In genomic region chr17:76437467-76438402, GRCh38 we compare ENCODE assay signal across 20 cellular contexts. TPM values are rescaled to one million over a fixed set of nuclear protein-coding genes. Genes with fewer than 3 reads are reported as not detected.
DNase-seq lines count a peak whose midpoint lies in the region; ATAC-seq, FAIRE-seq and TF ChIP-seq lines count a peak whose summit lies in the region.
"Had no signal": no experiment of that assay in that cellular context is flagged by ENCODE, and none has a peak within 500 bp of the region (broad histone marks: within the 10 kb centered on the region; RNA-seq: fewer than 3 reads in every experiment).

No MANE protein-coding gene starts in this region.

- TF ChIP-seq CTCF in HEK293 (tag by site-specific recombination; IDR thresholded peaks at IDR 0.05) (no peak), Panc1 (IDR thresholded peaks at IDR 0.05) (no peak), pancreas (IDR thresholded peaks at IDR 0.05) (no peak)

- intact Hi-C loops in Panc1 (cut with micrococcal nuclease; ENCODE audit: unreplicated experiment) (no loop called here), pancreas (cut with DNase I) (no loop called here)

- H3K27me3 ChIP-seq in Panc1 (ENCODE audit: control insufficient read depth, insufficient read depth, low read length) (no peaks in the 10 kb centered on the region), pancreas (no peaks in the 10 kb centered on the region)
- H3K27me3 ChIP-seq: BLaER1 treated with 17β-estradiol and CSF1 and Interleukin-3, amounts not matched to agents 10 nM and 100 nM had no signal

- POLR2A ChIA-PET in HEK293 (lab: Yijun Ruan, JAX) (no interaction called here), Panc1 (lab: Charles Lee) (no interaction called here)

- in situ Hi-C loops in Panc1 (cut with HindIII; ENCODE audit: low pct_unique_long_range_greater_than_20kb, low sequenced_read_pairs), result no loop called here

- no peak for FAIRE-seq in pancreas (lab: Jason Lieb, UNC)
- FAIRE-seq: GM12878, GM19239 had no signal

- H3K9me3 ChIP-seq in HEK293 (ENCODE audit: control insufficient read depth, insufficient read depth, low read depth, low read length), result no peaks in the 10 kb centered on the region
- H3K9me3 ChIP-seq in Panc1 (ENCODE audit: control insufficient read depth, insufficient read depth, low read depth, low read length), result no peaks in the 10 kb centered on the region
- no peaks in the 10 kb centered on the region for H3K9me3 ChIP-seq in pancreas
- H3K9me3 ChIP-seq: BLaER1 treated with 17β-estradiol and CSF1 and Interleukin-3, amounts not matched to agents 10 nM and 100 nM had no signal

- ATAC-seq in Panc1 (0 out of 2 replicates have a peak, but pooled peaks have one; percentile 24), pancreas (peak in 3 of 4 donors; percentile 57 to 67 (median 65))
- ATAC-seq: GM12878 had no signal

- TSS peak; percentile 16 for BruUV-seq in Panc1 (replicated peaks; lab: Mats Ljungman, UMichigan)

- CTCF ChIA-PET in HEK293 (lab: Yijun Ruan, JAX), result interaction anchor here (0.6 to 1.5 kb wide), 5 partner anchors 7 to 86 kb away, joined by 3 to 6 read pairs (median 3); no protein-coding TSS in a partner anchor
- CTCF ChIA-PET in Panc1 (lab: Charles Lee), result interaction anchor here (0.6 kb wide), 1 partner anchor 29 kb away, joined by 3 read pairs; no protein-coding TSS in a partner anchor

- H3K27ac ChIP-seq in HEK293 (ENCODE audit: extremely low read depth, low read depth, low read length), result no peak overlapping the region
- no peak overlapping the region for H3K27ac ChIP-seq in Panc1 (ENCODE audit: low read length)
- H3K27ac ChIP-seq in pancreas, result no peak overlapping the region

- DNase-seq in NCI-H2227 (lab: John Stamatoyannopoulos, UW; ENCODE audit: unreplicated experiment) (peak; percentile 14), NCI-H2227 treated with DMSO at 0.1 percent for 48 hours (lab: John Stamatoyannopoulos, UW) (no peak), Panc1 (ENCODE audit: low read depth, low spot score) (no peak), pancreas (no peak), nucleus accumbens (lab: John Stamatoyannopoulos, UW) (no peak), SIG-M5 treated with dmso at 0.1 percent for 504 hours (lab: John Stamatoyannopoulos, UW; ENCODE audit: unreplicated experiment) (no peak), DMS79 treated with DMSO at 0.1 percent for 48 hours (lab: John Stamatoyannopoulos, UW) (no peak)
- DNase-seq: HFFc6, Karpas-422, NCI-H1105 treated with DMSO at 0.1 percent for 48 hours, NCI-H2029, NCI-H345, NCI-H748 treated with DMSO at 0.1 percent for 48 hours, SHP77 treated with DMSO at 0.1 percent for 48 hours had no signal

- H3K4me3 ChIP-seq in HEK293 (ENCODE audit: low read depth, low read length), result no peak overlapping the region
- no peak overlapping the region for H3K4me3 ChIP-seq in Panc1 (ENCODE audit: low read depth in 2 of 2, low read length in 2 of 2)
- H3K4me3 ChIP-seq in pancreas, result no peak overlapping the region
- H3K4me3 ChIP-seq: BLaER1 treated with 17β-estradiol and CSF1 and Interleukin-3, amounts not matched to agents 10 nM and 100 nM; GM12878 had no signal

- H3K4me1 ChIP-seq in HEK293 (ENCODE audit: control insufficient read depth, insufficient read depth, low read length) (peaks cover 37% of the 10 kb centered on the region), Panc1 (ENCODE audit: control insufficient read depth, insufficient read depth, low read length) (peaks cover 32% of the 10 kb centered on the region), pancreas (no peaks in the 10 kb centered on the region)

- 59 to 66% methylated on average over 13 of the region's 13 CpGs for WGBS in pancreas, 2 donors

- H3K36me3 ChIP-seq in HEK293 (ENCODE audit: control insufficient read depth in 2 of 2, insufficient read depth in 1 of 2, low read length in 2 of 2) (peaks cover 0 to 9% of the 10 kb centered on the region in 2 experiments; a peak in 1 of 3 replicates), Panc1 (ENCODE audit: control insufficient read depth, insufficient read depth, low read length) (no peaks in the 10 kb centered on the region), pancreas (no peaks in the 10 kb centered on the region)

TF ChIP-seq in HEK293, 187 proteins besides CTCF, POLR2A, EP300 and RAD21 (continues in another document):
- TF ChIP-seq ZNF341 (tag by site-specific recombination; IDR thresholded peaks at IDR 0.05; ENCODE audit: low read depth) (peak; percentile 20), ZFP69B (tag by site-specific recombination; IDR thresholded peaks at IDR 0.05) (no peak), KLF16 (tag by site-specific recombination; IDR thresholded peaks at IDR 0.05) (0 out of 2 replicates have a peak, but pooled peaks have one; percentile 13), PRDM4 (tag by site-specific recombination; IDR thresholded peaks at IDR 0.05) (peak; percentile 2), PRDM6 (tag by site-specific recombination; IDR thresholded peaks at IDR 0.05) (peak; percentile 82), ZNF16 (tag by site-specific recombination; IDR thresholded peaks at IDR 0.05; ENCODE audit: low read depth) (no peak), WT1 (tag by site-specific recombination; IDR thresholded peaks at IDR 0.05) (peak; percentile 70), MZF1 (tag by site-specific recombination; IDR thresholded peaks at IDR 0.05; ENCODE audit: borderline replicate concordance) (peak; percentile 18; the same call in 1 of the 2 replicates), ZNF211 (tag by site-specific recombination; IDR thresholded peaks at IDR 0.05; ENCODE audit: low read depth) (no peak), SP7 (tag by site-specific recombination; IDR thresholded peaks at IDR 0.05) (peak; percentile 72; the same call in 1 of the 2 replicates), ZNF311 (tag by site-specific recombination; IDR thresholded peaks at IDR 0.05; ENCODE audit: borderline replicate concordance) (no peak)

RNA-seq across cellular contexts. Expression of gene UBE2O, which starts 15.2 kb away (rescaled TPM):
- total RNA-seq in Panc1 (2021; ENCODE audit: unreplicated experiment), result 47.5 TPM
- polyA plus RNA-seq in Panc1 (2012; ENCODE audit: insufficient read length), result 57.7 TPM
- 10 to 100 TPM; 10.4 to 19.8 (median 14.3) TPM for total RNA-seq in pancreas
- polyA plus RNA-seq in pancreas, result 10 to 100 TPM; 16.3 to 17.3 TPM

RNA-seq across cellular contexts. Expression of gene AANAT, which starts 29.7 kb away (rescaled TPM):
- total RNA-seq in Panc1 (2021; ENCODE audit: unreplicated experiment) (not detected), pancreas (under 1 TPM in 1 of 6 donors, not detected in 5; 0.16 TPM)
- 0.24 TPM for polyA plus RNA-seq in Panc1 (2012; ENCODE audit: insufficient read length)
- polyA plus RNA-seq in pancreas, result under 1 TPM in 1 of 2 donors, not detected in 1; 0.23 TPM
- total RNA-seq: A172; T-helper 2 cell treated with Interferon-gamma antibody and Interleukin-4, amounts not matched to agents 100 ng/mL and 5 ng/mL, for 36 hours had no signal
- polyA plus RNA-seq: GM12878 had no signal

RNA-seq across cellular contexts. Expression of gene SPHK1, which starts 53.3 kb away (rescaled TPM):
- total RNA-seq in Panc1 (2021; ENCODE audit: unreplicated experiment) (18.2 TPM), pancreas (10 to 100 TPM in 2 of 6 donors, 1 to 10 TPM in 4; 5.1 to 25.4 (median 8.5) TPM)
- 17.7 TPM for polyA plus RNA-seq in Panc1 (2012; ENCODE audit: insufficient read length)
- polyA plus RNA-seq in pancreas, result 10 to 100 TPM; 30.9 to 46.3 TPM
